Comparison of ENCODE assay signal across 1 cellular context in the genomic region with DNA sequence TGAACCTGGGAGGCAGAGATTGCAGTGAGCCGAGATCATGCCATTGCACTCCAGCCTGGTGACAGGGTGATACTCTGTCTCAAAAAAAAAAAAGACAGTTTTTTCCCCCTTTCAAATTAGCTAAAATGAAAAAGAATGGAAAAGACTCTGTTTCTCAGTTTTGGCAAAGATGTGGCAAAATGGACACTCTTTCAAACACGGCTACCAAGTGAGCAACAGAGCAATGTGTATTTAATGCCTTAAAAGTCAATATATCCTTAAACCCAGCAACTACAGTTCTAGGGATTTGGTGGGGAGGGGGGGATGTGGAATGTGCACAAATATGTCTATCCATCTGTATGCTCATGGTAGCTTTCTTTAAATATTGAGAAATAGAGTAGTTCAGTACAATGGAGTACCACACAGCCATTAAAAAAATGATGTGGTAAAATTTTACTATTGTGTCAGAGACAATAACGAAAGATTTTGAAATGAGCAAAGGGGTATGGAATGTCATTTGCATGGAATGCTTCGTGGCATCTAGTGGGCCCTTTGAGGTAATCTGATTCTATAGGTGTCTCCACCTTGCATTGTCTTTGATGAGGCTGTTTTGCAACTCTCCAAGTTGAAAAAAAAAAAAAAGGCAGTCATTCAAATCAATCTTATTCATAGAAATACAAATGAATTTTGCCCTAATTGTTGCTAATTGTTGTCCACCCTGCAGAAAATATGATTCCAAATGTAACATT.
TF ChIP-seq lines count a peak whose summit lies in the region.

No MANE protein-coding gene starts in this region.

TF ChIP-seq in WTC11, 78 proteins besides CTCF, POLR2A, EP300 and RAD21 (continued from another document and continues in another):
- TF ChIP-seq PRRX2 (CRISPR knock-in tag; IDR thresholded peaks at IDR 0.05) = peak; percentile 74; the same call in 1 of the 2 replicates
- TF ChIP-seq, protein P1, sequence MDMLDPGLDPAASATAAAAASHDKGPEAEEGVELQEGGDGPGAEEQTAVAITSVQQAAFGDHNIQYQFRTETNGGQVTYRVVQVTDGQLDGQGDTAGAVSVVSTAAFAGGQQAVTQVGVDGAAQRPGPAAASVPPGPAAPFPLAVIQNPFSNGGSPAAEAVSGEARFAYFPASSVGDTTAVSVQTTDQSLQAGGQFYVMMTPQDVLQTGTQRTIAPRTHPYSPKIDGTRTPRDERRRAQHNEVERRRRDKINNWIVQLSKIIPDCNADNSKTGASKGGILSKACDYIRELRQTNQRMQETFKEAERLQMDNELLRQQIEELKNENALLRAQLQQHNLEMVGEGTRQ (CRISPR knock-in tag; IDR thresholded peaks at IDR 0.05) = no peak
- TF ChIP-seq, protein P2, sequence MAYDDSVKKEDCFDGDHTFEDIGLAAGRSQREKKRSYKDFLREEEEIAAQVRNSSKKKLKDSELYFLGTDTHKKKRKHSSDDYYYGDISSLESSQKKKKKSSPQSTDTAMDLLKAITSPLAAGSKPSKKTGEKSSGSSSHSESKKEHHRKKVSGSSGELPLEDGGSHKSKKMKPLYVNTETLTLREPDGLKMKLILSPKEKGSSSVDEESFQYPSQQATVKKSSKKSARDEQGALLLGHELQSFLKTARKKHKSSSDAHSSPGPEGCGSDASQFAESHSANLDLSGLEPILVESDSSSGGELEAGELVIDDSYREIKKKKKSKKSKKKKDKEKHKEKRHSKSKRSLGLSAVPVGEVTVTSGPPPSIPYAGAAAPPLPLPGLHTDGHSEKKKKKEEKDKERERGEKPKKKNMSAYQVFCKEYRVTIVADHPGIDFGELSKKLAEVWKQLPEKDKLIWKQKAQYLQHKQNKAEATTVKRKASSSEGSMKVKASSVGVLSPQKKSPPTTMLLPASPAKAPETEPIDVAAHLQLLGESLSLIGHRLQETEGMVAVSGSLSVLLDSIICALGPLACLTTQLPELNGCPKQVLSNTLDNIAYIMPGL (CRISPR knock-in tag; IDR thresholded peaks at IDR 0.05) = no peak
- TF ChIP-seq, protein P3, sequence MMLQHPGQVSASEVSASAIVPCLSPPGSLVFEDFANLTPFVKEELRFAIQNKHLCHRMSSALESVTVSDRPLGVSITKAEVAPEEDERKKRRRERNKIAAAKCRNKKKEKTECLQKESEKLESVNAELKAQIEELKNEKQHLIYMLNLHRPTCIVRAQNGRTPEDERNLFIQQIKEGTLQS (CRISPR knock-in tag; conservative IDR thresholded peaks at IDR 0.05) = no peak
- TF ChIP-seq OVOL2 (CRISPR knock-in tag; IDR thresholded peaks at IDR 0.05; ENCODE audit: borderline replicate concordance) = no peak
- TF ChIP-seq SMAD4 (CRISPR knock-in tag; IDR thresholded peaks at IDR 0.05) = no peak
- peak; percentile 81 for TF ChIP-seq EMX1 (CRISPR knock-in tag; IDR thresholded peaks at IDR 0.05)
- TF ChIP-seq, protein P4, sequence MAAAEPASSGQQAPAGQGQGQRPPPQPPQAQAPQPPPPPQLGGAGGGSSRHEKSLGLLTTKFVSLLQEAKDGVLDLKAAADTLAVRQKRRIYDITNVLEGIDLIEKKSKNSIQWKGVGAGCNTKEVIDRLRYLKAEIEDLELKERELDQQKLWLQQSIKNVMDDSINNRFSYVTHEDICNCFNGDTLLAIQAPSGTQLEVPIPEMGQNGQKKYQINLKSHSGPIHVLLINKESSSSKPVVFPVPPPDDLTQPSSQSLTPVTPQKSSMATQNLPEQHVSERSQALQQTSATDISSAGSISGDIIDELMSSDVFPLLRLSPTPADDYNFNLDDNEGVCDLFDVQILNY (CRISPR knock-in tag; IDR thresholded peaks at IDR 0.05) = no peak
- TF ChIP-seq SP1 (CRISPR knock-in tag; conservative IDR thresholded peaks at IDR 0.05) = no peak
- no peak for TF ChIP-seq TEAD1 (CRISPR knock-in tag; IDR thresholded peaks at IDR 0.05)
- TF ChIP-seq MXD4 (CRISPR knock-in tag; IDR thresholded peaks at IDR 0.05; ENCODE audit: borderline replicate concordance) = no peak
- TF ChIP-seq TP53 (CRISPR knock-in tag; IDR thresholded peaks at IDR 0.05) = no peak
- 0 out of 2 replicates have a peak, but pooled peaks have one; percentile 62 for TF ChIP-seq NFATC4 (CRISPR knock-in tag; IDR thresholded peaks at IDR 0.05)
- no peak for TF ChIP-seq JUN (CRISPR knock-in tag; IDR thresholded peaks at IDR 0.05)
- TF ChIP-seq ZNF671 (CRISPR knock-in tag; IDR thresholded peaks at IDR 0.05) = peak; percentile 89
- TF ChIP-seq NR1H2 (CRISPR knock-in tag; IDR thresholded peaks at IDR 0.05) = no peak
- TF ChIP-seq, protein P5, sequence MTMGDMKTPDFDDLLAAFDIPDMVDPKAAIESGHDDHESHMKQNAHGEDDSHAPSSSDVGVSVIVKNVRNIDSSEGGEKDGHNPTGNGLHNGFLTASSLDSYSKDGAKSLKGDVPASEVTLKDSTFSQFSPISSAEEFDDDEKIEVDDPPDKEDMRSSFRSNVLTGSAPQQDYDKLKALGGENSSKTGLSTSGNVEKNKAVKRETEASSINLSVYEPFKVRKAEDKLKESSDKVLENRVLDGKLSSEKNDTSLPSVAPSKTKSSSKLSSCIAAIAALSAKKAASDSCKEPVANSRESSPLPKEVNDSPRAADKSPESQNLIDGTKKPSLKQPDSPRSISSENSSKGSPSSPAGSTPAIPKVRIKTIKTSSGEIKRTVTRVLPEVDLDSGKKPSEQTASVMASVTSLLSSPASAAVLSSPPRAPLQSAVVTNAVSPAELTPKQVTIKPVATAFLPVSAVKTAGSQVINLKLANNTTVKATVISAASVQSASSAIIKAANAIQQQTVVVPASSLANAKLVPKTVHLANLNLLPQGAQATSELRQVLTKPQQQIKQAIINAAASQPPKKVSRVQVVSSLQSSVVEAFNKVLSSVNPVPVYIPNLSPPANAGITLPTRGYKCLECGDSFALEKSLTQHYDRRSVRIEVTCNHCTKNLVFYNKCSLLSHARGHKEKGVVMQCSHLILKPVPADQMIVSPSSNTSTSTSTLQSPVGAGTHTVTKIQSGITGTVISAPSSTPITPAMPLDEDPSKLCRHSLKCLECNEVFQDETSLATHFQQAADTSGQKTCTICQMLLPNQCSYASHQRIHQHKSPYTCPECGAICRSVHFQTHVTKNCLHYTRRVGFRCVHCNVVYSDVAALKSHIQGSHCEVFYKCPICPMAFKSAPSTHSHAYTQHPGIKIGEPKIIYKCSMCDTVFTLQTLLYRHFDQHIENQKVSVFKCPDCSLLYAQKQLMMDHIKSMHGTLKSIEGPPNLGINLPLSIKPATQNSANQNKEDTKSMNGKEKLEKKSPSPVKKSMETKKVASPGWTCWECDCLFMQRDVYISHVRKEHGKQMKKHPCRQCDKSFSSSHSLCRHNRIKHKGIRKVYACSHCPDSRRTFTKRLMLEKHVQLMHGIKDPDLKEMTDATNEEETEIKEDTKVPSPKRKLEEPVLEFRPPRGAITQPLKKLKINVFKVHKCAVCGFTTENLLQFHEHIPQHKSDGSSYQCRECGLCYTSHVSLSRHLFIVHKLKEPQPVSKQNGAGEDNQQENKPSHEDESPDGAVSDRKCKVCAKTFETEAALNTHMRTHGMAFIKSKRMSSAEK (CRISPR knock-in tag; IDR thresholded peaks at IDR 0.05; ENCODE audit: borderline replicate concordance) = peak; percentile 92
- TF ChIP-seq NR2C2 (CRISPR knock-in tag; IDR thresholded peaks at IDR 0.05) = no peak
- TF ChIP-seq ZNF416 (CRISPR knock-in tag; IDR thresholded peaks at IDR 0.05) = no peak
- TF ChIP-seq, protein P6, sequence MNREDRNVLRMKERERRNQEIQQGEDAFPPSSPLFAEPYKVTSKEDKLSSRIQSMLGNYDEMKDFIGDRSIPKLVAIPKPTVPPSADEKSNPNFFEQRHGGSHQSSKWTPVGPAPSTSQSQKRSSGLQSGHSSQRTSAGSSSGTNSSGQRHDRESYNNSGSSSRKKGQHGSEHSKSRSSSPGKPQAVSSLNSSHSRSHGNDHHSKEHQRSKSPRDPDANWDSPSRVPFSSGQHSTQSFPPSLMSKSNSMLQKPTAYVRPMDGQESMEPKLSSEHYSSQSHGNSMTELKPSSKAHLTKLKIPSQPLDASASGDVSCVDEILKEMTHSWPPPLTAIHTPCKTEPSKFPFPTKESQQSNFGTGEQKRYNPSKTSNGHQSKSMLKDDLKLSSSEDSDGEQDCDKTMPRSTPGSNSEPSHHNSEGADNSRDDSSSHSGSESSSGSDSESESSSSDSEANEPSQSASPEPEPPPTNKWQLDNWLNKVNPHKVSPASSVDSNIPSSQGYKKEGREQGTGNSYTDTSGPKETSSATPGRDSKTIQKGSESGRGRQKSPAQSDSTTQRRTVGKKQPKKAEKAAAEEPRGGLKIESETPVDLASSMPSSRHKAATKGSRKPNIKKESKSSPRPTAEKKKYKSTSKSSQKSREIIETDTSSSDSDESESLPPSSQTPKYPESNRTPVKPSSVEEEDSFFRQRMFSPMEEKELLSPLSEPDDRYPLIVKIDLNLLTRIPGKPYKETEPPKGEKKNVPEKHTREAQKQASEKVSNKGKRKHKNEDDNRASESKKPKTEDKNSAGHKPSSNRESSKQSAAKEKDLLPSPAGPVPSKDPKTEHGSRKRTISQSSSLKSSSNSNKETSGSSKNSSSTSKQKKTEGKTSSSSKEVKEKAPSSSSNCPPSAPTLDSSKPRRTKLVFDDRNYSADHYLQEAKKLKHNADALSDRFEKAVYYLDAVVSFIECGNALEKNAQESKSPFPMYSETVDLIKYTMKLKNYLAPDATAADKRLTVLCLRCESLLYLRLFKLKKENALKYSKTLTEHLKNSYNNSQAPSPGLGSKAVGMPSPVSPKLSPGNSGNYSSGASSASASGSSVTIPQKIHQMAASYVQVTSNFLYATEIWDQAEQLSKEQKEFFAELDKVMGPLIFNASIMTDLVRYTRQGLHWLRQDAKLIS (CRISPR knock-in tag; IDR thresholded peaks at IDR 0.05; ENCODE audit: borderline replicate concordance) = no peak
- TF ChIP-seq, protein P7, sequence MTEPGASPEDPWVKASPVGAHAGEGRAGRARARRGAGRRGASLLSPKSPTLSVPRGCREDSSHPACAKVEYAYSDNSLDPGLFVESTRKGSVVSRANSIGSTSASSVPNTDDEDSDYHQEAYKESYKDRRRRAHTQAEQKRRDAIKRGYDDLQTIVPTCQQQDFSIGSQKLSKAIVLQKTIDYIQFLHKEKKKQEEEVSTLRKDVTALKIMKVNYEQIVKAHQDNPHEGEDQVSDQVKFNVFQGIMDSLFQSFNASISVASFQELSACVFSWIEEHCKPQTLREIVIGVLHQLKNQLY (CRISPR knock-in tag; IDR thresholded peaks at IDR 0.05) = no peak
- TF ChIP-seq, protein P8, sequence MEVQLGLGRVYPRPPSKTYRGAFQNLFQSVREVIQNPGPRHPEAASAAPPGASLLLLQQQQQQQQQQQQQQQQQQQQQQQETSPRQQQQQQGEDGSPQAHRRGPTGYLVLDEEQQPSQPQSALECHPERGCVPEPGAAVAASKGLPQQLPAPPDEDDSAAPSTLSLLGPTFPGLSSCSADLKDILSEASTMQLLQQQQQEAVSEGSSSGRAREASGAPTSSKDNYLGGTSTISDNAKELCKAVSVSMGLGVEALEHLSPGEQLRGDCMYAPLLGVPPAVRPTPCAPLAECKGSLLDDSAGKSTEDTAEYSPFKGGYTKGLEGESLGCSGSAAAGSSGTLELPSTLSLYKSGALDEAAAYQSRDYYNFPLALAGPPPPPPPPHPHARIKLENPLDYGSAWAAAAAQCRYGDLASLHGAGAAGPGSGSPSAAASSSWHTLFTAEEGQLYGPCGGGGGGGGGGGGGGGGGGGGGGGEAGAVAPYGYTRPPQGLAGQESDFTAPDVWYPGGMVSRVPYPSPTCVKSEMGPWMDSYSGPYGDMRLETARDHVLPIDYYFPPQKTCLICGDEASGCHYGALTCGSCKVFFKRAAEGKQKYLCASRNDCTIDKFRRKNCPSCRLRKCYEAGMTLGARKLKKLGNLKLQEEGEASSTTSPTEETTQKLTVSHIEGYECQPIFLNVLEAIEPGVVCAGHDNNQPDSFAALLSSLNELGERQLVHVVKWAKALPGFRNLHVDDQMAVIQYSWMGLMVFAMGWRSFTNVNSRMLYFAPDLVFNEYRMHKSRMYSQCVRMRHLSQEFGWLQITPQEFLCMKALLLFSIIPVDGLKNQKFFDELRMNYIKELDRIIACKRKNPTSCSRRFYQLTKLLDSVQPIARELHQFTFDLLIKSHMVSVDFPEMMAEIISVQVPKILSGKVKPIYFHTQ (CRISPR knock-in tag; IDR thresholded peaks at IDR 0.05) = 0 out of 2 replicates have a peak, but pooled peaks have one; percentile 57
- no peak for TF ChIP-seq ZNF423 (CRISPR knock-in tag; IDR thresholded peaks at IDR 0.05)
- no peak for TF ChIP-seq GRHL2 (CRISPR knock-in tag; IDR thresholded peaks at IDR 0.05; ENCODE audit: insufficient replicate concordance, severe bottlenecking)
- TF ChIP-seq, protein P9, sequence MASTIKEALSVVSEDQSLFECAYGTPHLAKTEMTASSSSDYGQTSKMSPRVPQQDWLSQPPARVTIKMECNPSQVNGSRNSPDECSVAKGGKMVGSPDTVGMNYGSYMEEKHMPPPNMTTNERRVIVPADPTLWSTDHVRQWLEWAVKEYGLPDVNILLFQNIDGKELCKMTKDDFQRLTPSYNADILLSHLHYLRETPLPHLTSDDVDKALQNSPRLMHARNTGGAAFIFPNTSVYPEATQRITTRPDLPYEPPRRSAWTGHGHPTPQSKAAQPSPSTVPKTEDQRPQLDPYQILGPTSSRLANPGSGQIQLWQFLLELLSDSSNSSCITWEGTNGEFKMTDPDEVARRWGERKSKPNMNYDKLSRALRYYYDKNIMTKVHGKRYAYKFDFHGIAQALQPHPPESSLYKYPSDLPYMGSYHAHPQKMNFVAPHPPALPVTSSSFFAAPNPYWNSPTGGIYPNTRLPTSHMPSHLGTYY (CRISPR knock-in tag; IDR thresholded peaks at IDR 0.05) = 0 out of 2 replicates have a peak, but pooled peaks have one; percentile 51
- TF ChIP-seq, protein P10, sequence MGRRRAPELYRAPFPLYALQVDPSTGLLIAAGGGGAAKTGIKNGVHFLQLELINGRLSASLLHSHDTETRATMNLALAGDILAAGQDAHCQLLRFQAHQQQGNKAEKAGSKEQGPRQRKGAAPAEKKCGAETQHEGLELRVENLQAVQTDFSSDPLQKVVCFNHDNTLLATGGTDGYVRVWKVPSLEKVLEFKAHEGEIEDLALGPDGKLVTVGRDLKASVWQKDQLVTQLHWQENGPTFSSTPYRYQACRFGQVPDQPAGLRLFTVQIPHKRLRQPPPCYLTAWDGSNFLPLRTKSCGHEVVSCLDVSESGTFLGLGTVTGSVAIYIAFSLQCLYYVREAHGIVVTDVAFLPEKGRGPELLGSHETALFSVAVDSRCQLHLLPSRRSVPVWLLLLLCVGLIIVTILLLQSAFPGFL (CRISPR knock-in tag; IDR thresholded peaks at IDR 0.05; ENCODE audit: borderline replicate concordance) = no peak
- TF ChIP-seq ZNF219 (CRISPR knock-in tag; IDR thresholded peaks at IDR 0.05; ENCODE audit: borderline replicate concordance) = no peak
- TF ChIP-seq, protein P11, sequence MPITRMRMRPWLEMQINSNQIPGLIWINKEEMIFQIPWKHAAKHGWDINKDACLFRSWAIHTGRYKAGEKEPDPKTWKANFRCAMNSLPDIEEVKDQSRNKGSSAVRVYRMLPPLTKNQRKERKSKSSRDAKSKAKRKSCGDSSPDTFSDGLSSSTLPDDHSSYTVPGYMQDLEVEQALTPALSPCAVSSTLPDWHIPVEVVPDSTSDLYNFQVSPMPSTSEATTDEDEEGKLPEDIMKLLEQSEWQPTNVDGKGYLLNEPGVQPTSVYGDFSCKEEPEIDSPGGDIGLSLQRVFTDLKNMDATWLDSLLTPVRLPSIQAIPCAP (CRISPR knock-in tag; IDR thresholded peaks at IDR 0.05) = no peak
- TF ChIP-seq, protein P12, sequence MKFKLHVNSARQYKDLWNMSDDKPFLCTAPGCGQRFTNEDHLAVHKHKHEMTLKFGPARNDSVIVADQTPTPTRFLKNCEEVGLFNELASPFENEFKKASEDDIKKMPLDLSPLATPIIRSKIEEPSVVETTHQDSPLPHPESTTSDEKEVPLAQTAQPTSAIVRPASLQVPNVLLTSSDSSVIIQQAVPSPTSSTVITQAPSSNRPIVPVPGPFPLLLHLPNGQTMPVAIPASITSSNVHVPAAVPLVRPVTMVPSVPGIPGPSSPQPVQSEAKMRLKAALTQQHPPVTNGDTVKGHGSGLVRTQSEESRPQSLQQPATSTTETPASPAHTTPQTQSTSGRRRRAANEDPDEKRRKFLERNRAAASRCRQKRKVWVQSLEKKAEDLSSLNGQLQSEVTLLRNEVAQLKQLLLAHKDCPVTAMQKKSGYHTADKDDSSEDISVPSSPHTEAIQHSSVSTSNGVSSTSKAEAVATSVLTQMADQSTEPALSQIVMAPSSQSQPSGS (CRISPR knock-in tag; IDR thresholded peaks at IDR 0.05; ENCODE audit: borderline replicate concordance, low read depth) = no peak
- no peak for TF ChIP-seq ZNF138 (CRISPR knock-in tag; conservative IDR thresholded peaks at IDR 0.05)
